ENCODE assay signal across 12 cellular contexts in the genomic region with DNA sequence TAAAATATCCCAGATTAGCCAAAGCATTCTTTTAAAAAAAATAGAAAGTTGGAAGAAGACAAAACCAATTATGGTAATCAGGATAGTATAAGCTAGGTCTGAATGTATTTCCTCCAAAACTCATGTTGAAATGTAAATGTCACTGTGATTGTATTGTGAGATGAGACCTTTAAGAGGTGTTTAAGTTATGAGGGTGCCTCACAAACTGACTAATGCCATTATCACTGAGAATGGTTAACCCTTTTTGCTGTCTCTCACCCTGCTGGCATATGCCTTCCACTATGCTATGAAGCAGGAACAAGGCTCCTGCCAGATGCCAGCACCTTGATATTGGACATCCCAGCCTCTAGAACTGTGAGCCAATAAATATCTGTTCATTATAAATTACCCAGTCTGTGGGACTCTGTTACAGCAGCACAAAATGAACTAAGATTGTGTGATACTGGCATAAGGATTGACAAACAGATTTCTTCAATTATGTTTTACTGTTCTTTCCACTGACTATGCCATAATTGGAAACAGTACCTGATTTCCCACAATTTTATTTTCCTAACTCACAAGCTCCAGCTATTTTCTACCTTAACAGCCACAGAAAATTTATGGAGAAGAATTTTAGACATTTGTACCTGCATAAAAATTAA.
"Had no signal": no experiment of that assay in that cellular context is flagged by ENCODE, and none has a peak within 500 bp of the region (broad histone marks: within the 10 kb centered on the region; RNA-seq: fewer than 3 reads in every experiment).

No MANE protein-coding gene starts in this region.

- H3K27me3 Mint-ChIP-seq: activated CD4-positive, alpha-beta memory T cell treated with anti-CD3 and anti-CD28 coated beads for 36 hours; central memory CD8-positive, alpha-beta T cell had no signal

- H3K9me3 Mint-ChIP-seq: activated CD4-positive, alpha-beta memory T cell treated with anti-CD3 and anti-CD28 coated beads for 36 hours; activated T-cell treated with anti-CD3 and anti-CD28 coated beads, Interleukin-2, amount 50 U/mL, for 72 hours; central memory CD8-positive, alpha-beta T cell had no signal

- H3K4me3 Mint-ChIP-seq: activated CD4-positive, alpha-beta memory T cell treated with anti-CD3 and anti-CD28 coated beads for 36 hours; activated T-cell treated with anti-CD3 and anti-CD28 coated beads, Interleukin-2, amount 50 U/mL, for 72 hours; central memory CD8-positive, alpha-beta T cell had no signal

- H3K27me3 ChIP-seq: ovary, sigmoid colon had no signal

- H3K27ac ChIP-seq: left ventricle myocardium inferior, ovary, sigmoid colon had no signal

- H3K9me3 ChIP-seq: left ventricle myocardium inferior, ovary, sigmoid colon had no signal

- H3K4me3 ChIP-seq: left ventricle myocardium inferior, ovary, sigmoid colon had no signal

- DNase-seq: activated CD4-positive, CD25-positive, alpha-beta regulatory T cell treated with anti-CD3 and anti-CD28 coated beads, Interleukin-2, amount 50 U/mL, for 72 hours; activated CD8-positive, alpha-beta memory T cell treated with anti-CD3 and anti-CD28 coated beads, Interleukin-2, amount 50 U/mL, for 4 hours; activated T-cell treated with anti-CD3 and anti-CD28 coated beads, Interleukin-2, amount 50 U/mL, for 72 hours; cortex of kidney; effector CD8-positive, alpha-beta T cell; left ventricle myocardium inferior; ovary; sigmoid colon; stimulated activated CD4-positive, alpha-beta T cell treated with anti-CD3 and anti-CD28 coated beads, Interleukin-2, amount 100 ng/mL, for 24 hours; stimulated activated naive CD4-positive, alpha-beta T cell had no signal

- H3K36me3 ChIP-seq: ovary had no signal

- H3K27ac Mint-ChIP-seq: activated CD4-positive, alpha-beta memory T cell treated with anti-CD3 and anti-CD28 coated beads for 36 hours; activated T-cell treated with anti-CD3 and anti-CD28 coated beads, Interleukin-2, amount 50 U/mL, for 72 hours had no signal
